8 cellular contexts compared by ENCODE assay signal in genomic region chrX:132488819-132489255, GRCh38. TPM values are rescaled to one million over a fixed set of nuclear protein-coding genes. Genes with fewer than 3 reads are reported as not detected.
DNase-seq lines count a peak whose midpoint lies in the region; ATAC-seq lines count a peak whose summit lies in the region.

MBNL3 (minus strand) TSS chrX:132489038; CDS start chrX:132439611, 49,427 bp downstream.

- H3K9ac ChIP-seq in SK-N-MC (ENCODE audit: insufficient read length), result peak within 1 kb of the TSS; percentile 87

- intact Hi-C loops in cardiac septum (cut with DNase I), result no loop called here

- peak within 1 kb of the TSS; percentile 67 for H3K27ac ChIP-seq in SK-N-MC

- H3K27me3 Mint-ChIP-seq in activated naive CD4-positive, alpha-beta T cell treated with anti-CD3 and anti-CD28 coated beads, Interleukin-2, amount 50 U/mL, for 24 hours, result no peaks in the 10 kb centered on the region

- H3K36me3 Mint-ChIP-seq in activated naive CD4-positive, alpha-beta T cell treated with anti-CD3 and anti-CD28 coated beads, Interleukin-2, amount 50 U/mL, for 24 hours, result no peaks in the 10 kb centered on the region

- H3K4me3 Mint-ChIP-seq in activated naive CD4-positive, alpha-beta T cell treated with anti-CD3 and anti-CD28 coated beads, Interleukin-2, amount 50 U/mL, for 24 hours, result peak within 1 kb of the TSS; percentile 98

- no peaks in the 10 kb centered on the region for H3K9me3 ChIP-seq in SK-N-MC (ENCODE audit: low read depth, low read length)

- peaks cover 54% of the 10 kb centered on the region for H3K4me1 Mint-ChIP-seq in activated naive CD4-positive, alpha-beta T cell treated with anti-CD3 and anti-CD28 coated beads, Interleukin-2, amount 50 U/mL, for 24 hours

- H3K27ac Mint-ChIP-seq in activated naive CD4-positive, alpha-beta T cell treated with anti-CD3 and anti-CD28 coated beads, Interleukin-2, amount 50 U/mL, for 24 hours, result peak within 1 kb of the TSS; percentile 98

- H3K9me3 Mint-ChIP-seq in activated naive CD4-positive, alpha-beta T cell treated with anti-CD3 and anti-CD28 coated beads, Interleukin-2, amount 50 U/mL, for 24 hours, result no peaks in the 10 kb centered on the region

- H3K4me3 ChIP-seq in SK-N-MC, result peak within 1 kb of the TSS; percentile 84

- DNase-seq in EH (ENCODE audit: low read depth) (peak; percentile 12), LoVo (ENCODE audit: low spot score) (peak; percentile 45), SK-N-MC (ENCODE audit: low read depth, low spot score) (no peak), cardiac septum (ENCODE audit: low spot score) (peak; percentile 81), pons (ENCODE audit: low spot score) (peak; percentile 34), GOT3 (lab: John Stamatoyannopoulos, UW) (no peak)

- peak; percentile 33 for ATAC-seq in GM21825 (IDR thresholded peaks at IDR 0.05; ENCODE audit: unreplicated experiment)

- H3K36me3 ChIP-seq in SK-N-MC (ENCODE audit: insufficient read depth, low read length), result no peaks in the 10 kb centered on the region

RNA-seq across cellular contexts. Expression of gene MBNL3, which starts in this region (rescaled TPM):
- 10.0 TPM for total RNA-seq in cardiac septum

Comparison
In these comparisons a context has a peak if more than half of its experiments do, and no peak if none do; other contexts are left out.
1. DNase-seq: peak in EH (single experiment), LoVo (single experiment), cardiac septum (single experiment) and pons (single experiment); none in SK-N-MC (single experiment) and GOT3 (single experiment).